10 cellular contexts compared by ENCODE assay signal in the genomic region with DNA sequence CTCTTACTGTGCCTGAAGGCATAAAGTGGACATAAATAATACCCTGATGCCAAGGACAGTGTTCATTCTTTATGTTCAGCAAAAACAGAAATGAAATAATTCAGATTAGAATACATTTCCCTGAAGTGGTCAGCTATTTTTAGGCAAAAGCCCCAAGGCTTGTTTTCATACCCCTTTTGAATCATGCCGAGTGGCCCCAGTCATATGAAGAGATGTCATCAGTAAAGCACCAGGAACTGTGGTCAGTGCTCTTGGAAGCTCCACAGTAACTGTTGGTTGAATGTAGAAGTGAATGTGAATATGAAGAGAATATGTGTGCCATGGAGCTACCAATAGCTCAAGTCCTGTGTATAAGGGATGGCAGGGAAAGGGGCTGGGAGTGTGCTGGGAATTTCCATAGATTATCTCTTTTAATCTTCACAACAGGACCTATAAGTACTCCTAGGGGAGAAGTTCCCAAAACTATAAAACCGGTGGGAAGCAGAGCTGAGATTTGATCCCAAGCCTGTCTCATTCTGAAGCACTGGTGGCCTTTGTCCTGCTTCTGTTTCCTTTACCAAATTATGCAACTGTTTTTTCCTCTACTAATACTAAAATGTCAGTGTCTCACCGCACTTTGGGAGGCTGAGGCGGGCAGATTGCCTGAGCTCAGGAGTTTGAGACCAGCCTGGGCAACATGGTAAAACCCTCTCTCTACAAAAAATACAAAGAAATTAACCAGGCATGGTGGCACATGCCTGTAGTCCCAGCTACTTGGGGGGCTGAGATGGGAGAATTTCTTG. TPM values are rescaled to one million over a fixed set of nuclear protein-coding genes. Genes with fewer than 3 reads are reported as not detected.
DNase-seq lines count a peak whose midpoint lies in the region; ATAC-seq and TF ChIP-seq lines count a peak whose summit lies in the region.
"Had no signal": no experiment of that assay in that cellular context is flagged by ENCODE, and none has a peak within 500 bp of the region (broad histone marks: within the 10 kb centered on the region; RNA-seq: fewer than 3 reads in every experiment).

No MANE protein-coding gene starts in this region.

- no peaks in the 10 kb centered on the region for H3K79me2 ChIP-seq in OCI-LY7 (ENCODE audit: insufficient read depth, low read depth, low read length)

- WGBS in aorta, 2 donors, result 47 to 52% methylated on average over 4 of the region's 4 CpGs

- H3K27me3 ChIP-seq in aorta (ENCODE audit: control insufficient read depth in 1 of 2, insufficient read depth in 2 of 2, low read length in 1 of 2) (no peaks in the 10 kb centered on the region), vagina (no peaks in the 10 kb centered on the region)

- ATAC-seq in HG03432 (IDR thresholded peaks at IDR 0.05; ENCODE audit: unreplicated experiment), result peak; percentile 54
- ATAC-seq in aorta (ENCODE audit: low FRiP score), result no peak
- ATAC-seq: CD8-positive, alpha-beta T cell had no signal

- no peak overlapping the region for H3K4me3 ChIP-seq in fibroblast of villous mesenchyme (ENCODE audit: low read depth, low read length)
- H3K4me3 ChIP-seq in aorta (ENCODE audit: low read length in 2 of 2), result no peak overlapping the region
- no peak overlapping the region for H3K4me3 ChIP-seq in vagina
- H3K4me3 ChIP-seq in OCI-LY7 (ENCODE audit: low read depth, low read length, poor library complexity, severe bottlenecking), result no peak overlapping the region

- CTCF ChIA-PET in OCI-LY7 (lab: Charles Lee; ENCODE audit: unreplicated experiment), result no interaction called here

- intact Hi-C loops in aorta (cut with DNase I), result loop anchor here (5.0 kb wide), 1 partner anchor 54 kb away; a partner anchor contains a TSS
- intact Hi-C loops in vagina (cut with DNase I), result no loop called here
- intact Hi-C loops in OCI-LY7 (cut with micrococcal nuclease; ENCODE audit: unreplicated experiment), result no loop called here

- TF ChIP-seq CTCF in fibroblast of villous mesenchyme (IDR thresholded peaks at IDR 0.05; ENCODE audit: insufficient read depth, low read depth, low read length), result no peak
- TF ChIP-seq CTCF in vagina (IDR thresholded peaks at IDR 0.05), result no peak
- no peak for TF ChIP-seq CTCF in OCI-LY7 (conservative IDR thresholded peaks at IDR 0.05; ENCODE audit: low read length)

- H3K36me3 ChIP-seq in aorta (ENCODE audit: control insufficient read depth in 1 of 2, insufficient read depth in 2 of 2, low read length in 1 of 2) (no peaks in the 10 kb centered on the region), vagina (no peaks in the 10 kb centered on the region), OCI-LY7 (ENCODE audit: insufficient read depth, low read length) (no peaks in the 10 kb centered on the region)

- peak overlapping the region; percentile 33 to 79 for H3K27ac ChIP-seq in aorta (ENCODE audit: low read depth in 1 of 2, low read length in 2 of 2)
- H3K27ac ChIP-seq in vagina, result no peak overlapping the region
- H3K27ac ChIP-seq in OCI-LY7 (ENCODE audit: low read depth, low read length, poor library complexity, severe bottlenecking), result no peak overlapping the region

- no peaks in the 10 kb centered on the region; the same call in 1 of the 2 replicates for H4K20me1 ChIP-seq in OCI-LY7 (ENCODE audit: insufficient read depth, low read length)

- H3K9me3 ChIP-seq in aorta (ENCODE audit: control insufficient read depth, low read length) (no peaks in the 10 kb centered on the region), vagina (no peaks in the 10 kb centered on the region), OCI-LY7 (ENCODE audit: low read length) (no peaks in the 10 kb centered on the region)

- no peak overlapping the region for H3K4me2 ChIP-seq in OCI-LY7 (ENCODE audit: low read length)

- POLR2A ChIA-PET in OCI-LY7 (lab: Charles Lee), result interaction anchor here (0.8 kb wide), 1 partner anchor 84 kb away, joined by 3 read pairs; no protein-coding TSS in a partner anchor

- DNase-seq in stimulated activated CD4-positive, alpha-beta T cell treated with anti-CD3 and anti-CD28 coated beads, Interleukin-15, amount 100 ng/mL, for 24 hours, result peak; percentile 22
- no peak for DNase-seq in stimulated activated CD4-positive, alpha-beta T cell treated with anti-CD3 and anti-CD28 coated beads, Interleukin-4, amount 100 ng/mL, for 4 hours
- DNase-seq in fibroblast of villous mesenchyme (ENCODE audit: low read depth), result peak; percentile 27
- DNase-seq in aorta, result peak in 1 of 2 donors; percentile 55
- DNase-seq in vagina (ENCODE audit: extremely low spot score in 2 of 2), result no peak
- DNase-seq in OCI-LY7 (ENCODE audit: low spot score), result no peak
- DNase-seq in activated gamma-delta T cell treated with Interleukin-2 at 50 U/mL for 16 hours, result no peak
- DNase-seq: activated naive CD8-positive, alpha-beta T cell treated with anti-CD3 and anti-CD28 coated beads, Interleukin-2, amount 10 ng/mL, durations not matched to agents 7 days and 5 days; CD8-positive, alpha-beta T cell had no signal

- no peak overlapping the region for H2AFZ ChIP-seq in OCI-LY7 (ENCODE audit: low read length)

- TF ChIP-seq POLR2A in vagina (IDR thresholded peaks at IDR 0.05), result no peak

- H3K4me1 ChIP-seq in aorta (ENCODE audit: control insufficient read depth in 1 of 2, insufficient read depth in 2 of 2, low read length in 2 of 2) (peaks cover 9 to 22% of the 10 kb centered on the region in 2 donors), vagina (peaks cover 50% of the 10 kb centered on the region), OCI-LY7 (ENCODE audit: insufficient read depth, low read length, poor library complexity, severe bottlenecking) (peaks cover 6% of the 10 kb centered on the region)

- no peaks in the 10 kb centered on the region for H3K9me2 ChIP-seq in OCI-LY7 (ENCODE audit: insufficient read depth, low read length)

- no TSS peak for BruUV-seq in OCI-LY7 (replicated peaks; lab: Mats Ljungman, UMichigan)

RNA-seq across cellular contexts. Expression of a gene that starts 52.6 kb away (rescaled TPM):
- total RNA-seq in fibroblast of villous mesenchyme (24.6 and 43.5 TPM in 2 replicates), aorta (10 to 100 TPM; 71.0 to 97.8 TPM), vagina (25.3 TPM), OCI-LY7 (2022) (1.0 and 1.2 TPM in 2 replicates)
- polyA plus RNA-seq in aorta, result 10 to 100 TPM; 17.3 TPM
- total RNA-seq in OCI-LY7 (2014; rRNA removed; shearing (Covaris generic)), result 0.09 and 0.15 TPM in 2 replicates

Comparison
In these comparisons a context has a peak if more than half of its experiments do, and no peak if none do; other contexts are left out.
1. DNase-seq: peak in stimulated activated CD4-positive, alpha-beta T cell treated with anti-CD3 and anti-CD28 coated beads, Interleukin-15, amount 100 ng/mL, for 24 hours (single experiment) and fibroblast of villous mesenchyme (single experiment); none in stimulated activated CD4-positive, alpha-beta T cell treated with anti-CD3 and anti-CD28 coated beads, Interleukin-4, amount 100 ng/mL, for 4 hours (0 of 2), vagina (0 of 2), OCI-LY7 (single experiment) and activated gamma-delta T cell treated with Interleukin-2 at 50 U/mL for 16 hours (single experiment).
2. H3K27ac ChIP-seq: peak in aorta (2 of 2); none in vagina (single experiment) and OCI-LY7 (single experiment).
3. RNA of a gene that starts 52.6 kb away (total RNA-seq): 71.0 to 97.8 TPM in aorta, 25.3 TPM in vagina (single experiment) and 24.6 to 43.5 TPM in fibroblast of villous mesenchyme; 0.09 to 1.2 TPM in OCI-LY7; every median in the first group is over 10 times any median in the second.
4. intact Hi-C loops: an anchor here in aorta (5.0 kb wide); none called in vagina and OCI-LY7.